8 cellular contexts compared by ENCODE assay signal in genomic region chr7:66994681-66995044, GRCh38. TPM values are rescaled to one million over a fixed set of nuclear protein-coding genes. Genes with fewer than 3 reads are reported as not detected.
DNase-seq lines count a peak whose midpoint lies in the region; ATAC-seq and TF ChIP-seq lines count a peak whose summit lies in the region.
"Not testable (repeated sequence)": the region's sequence is repeated elsewhere in the genome, so short reads cannot be mapped to it uniquely, and the experiment has no call there.

No MANE protein-coding gene starts in this region.

- H3K4me1 ChIP-seq in HUES6 (ENCODE audit: control insufficient read depth, insufficient read depth, low read length); Peyer's patch; mesodermal cell (ENCODE audit: control insufficient read depth, insufficient read depth, low read length, poor library complexity, severe bottlenecking): not testable (repeated sequence)

- H3K27me3 ChIP-seq in HUES6 (ENCODE audit: control insufficient read depth, insufficient read depth, low read length); Peyer's patch: not testable (repeated sequence)

- TF ChIP-seq POLR2A in Peyer's patch (IDR thresholded peaks at IDR 0.05): peak; percentile 56 to 78

- WGBS in mesodermal cell (ENCODE audit: insufficient coverage in 2 of 2), 2 experiments: 0 to 8% methylated on average over 2 to 7 of the region's 9 CpGs

- H3K4me3 ChIP-seq in HUES6 (ENCODE audit: low read depth, low read length) (peak overlapping the region; percentile 84), Peyer's patch (peak overlapping the region; percentile 56 to 80 (median 76)), epithelial cell of esophagus (ENCODE audit: low read length) (peak overlapping the region; percentile 67), mesodermal cell (ENCODE audit: extremely low read depth, insufficient read depth, low read length, poor library complexity, severe bottlenecking) (peak overlapping the region; percentile 65)

- peaks cover 18% of the 10 kb centered on the region for H3K36me3 ChIP-seq in HUES6 (ENCODE audit: control insufficient read depth, insufficient read depth, low read length)
- peaks cover 0 to 45% (median 4%) of the 10 kb centered on the region in 3 donors for H3K36me3 ChIP-seq in Peyer's patch
- peaks cover 40% of the 10 kb centered on the region for H3K36me3 ChIP-seq in mesodermal cell (ENCODE audit: control insufficient read depth, insufficient read depth, low read length)

- H3K27ac ChIP-seq in C4-2B (peak overlapping the region; percentile 77), Peyer's patch (peak overlapping the region; percentile 97 to 100 (median 98)), mesodermal cell (ENCODE audit: low read depth, low read length, severe bottlenecking) (peak overlapping the region; percentile 97)
- not testable (repeated sequence) for H3K27ac ChIP-seq in HUES6 (ENCODE audit: low read depth, low read length)

- peak; percentile 52 to 83 (median 62) for DNase-seq in Peyer's patch
- DNase-seq in activated T-cell treated with anti-CD3 and anti-CD28 coated beads for 4 hours: peak; percentile 28
- peak; percentile 85 for DNase-seq in epithelial cell of esophagus (ENCODE audit: low read depth)
- peak; percentile 12 to 23 (median 18) for DNase-seq in stimulated activated CD4-positive, alpha-beta T cell treated with anti-CD3 and anti-CD28 coated beads, TNF-alpha, amount 100 ng/mL, for 4 hours (ENCODE audit: low read depth in 3 of 3)

- peak; percentile 21 for ATAC-seq in GM19455 (IDR thresholded peaks at IDR 0.05; ENCODE audit: unreplicated experiment)

- peak; percentile 57 for TF ChIP-seq CTCF in C4-2B (conservative IDR thresholded peaks at IDR 0.05)
- peak in 4 of 6 experiments; percentile 40 to 55 (median 48) for TF ChIP-seq CTCF in Peyer's patch (IDR thresholded peaks at IDR 0.05)
- peak; percentile 38 for TF ChIP-seq CTCF in epithelial cell of esophagus (IDR thresholded peaks at IDR 0.05; ENCODE audit: insufficient read depth, low read depth, low read length, missing control alignments)

- H3K9me3 ChIP-seq in HUES6 (ENCODE audit: control insufficient read depth, insufficient read depth, low read depth, low read length); Peyer's patch; mesodermal cell (ENCODE audit: control insufficient read depth, low read length): not testable (repeated sequence)

- peak overlapping the region; percentile 79 for H3K9ac ChIP-seq in HUES6 (ENCODE audit: low read length)

RNA-seq across cellular contexts. Expression of gene SBDS, which starts 0.7 kb away (rescaled TPM):
- 100 to 1,000 TPM in 1 of 4 donors, 10 to 100 TPM in 3; 62.3 to 111 (median 70.7) TPM for total RNA-seq in Peyer's patch
- polyA plus RNA-seq in mesodermal cell (2013, experiment 1 of 2): 61.1 TPM
- 71.8 TPM for polyA plus RNA-seq in mesodermal cell (2013, experiment 2 of 2)

RNA-seq across cellular contexts. Expression of gene TYW1, which starts 2.0 kb away (rescaled TPM):
- 10 to 100 TPM; 15.1 to 69.3 (median 27.0) TPM for total RNA-seq in Peyer's patch
- polyA plus RNA-seq in mesodermal cell (2013, experiment 1 of 2): 13.7 TPM
- polyA plus RNA-seq in mesodermal cell (2013, experiment 2 of 2): 14.1 TPM

Comparison
In these comparisons a context has a peak if more than half of its experiments do, and no peak if none do; other contexts are left out.
1. DNase-seq: peak in every context shown above with its lines; median percentile 85 in epithelial cell of esophagus; 62 in Peyer's patch; 28 in activated T-cell treated with anti-CD3 and anti-CD28 coated beads for 4 hours; 18 in stimulated activated CD4-positive, alpha-beta T cell treated with anti-CD3 and anti-CD28 coated beads, TNF-alpha, amount 100 ng/mL, for 4 hours.